ENCODE assay signal across 27 cellular contexts in the genomic region with DNA sequence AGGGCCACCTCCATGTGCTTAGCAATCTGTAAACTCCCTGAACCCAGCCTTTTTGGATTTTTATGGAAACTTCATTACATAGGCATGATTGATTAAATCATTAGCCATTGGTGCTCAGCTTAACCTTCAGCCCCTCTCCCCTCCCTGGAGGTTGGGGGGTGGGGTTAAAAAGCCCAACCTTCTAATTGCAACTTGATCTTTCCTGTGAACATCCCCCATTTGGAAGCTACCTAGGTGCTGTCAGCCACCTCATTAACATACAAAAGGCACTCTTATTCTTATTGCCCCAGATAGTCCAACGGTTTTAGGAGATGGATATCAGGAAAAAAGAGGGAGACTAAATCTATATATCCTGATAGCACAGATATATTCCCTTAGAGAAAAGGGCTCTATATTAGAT.
"Had no signal": no experiment of that assay in that cellular context is flagged by ENCODE, and none has a peak within 500 bp of the region (broad histone marks: within the 10 kb centered on the region; RNA-seq: fewer than 3 reads in every experiment).

No MANE protein-coding gene starts in this region.

- H3K27ac ChIP-seq: neural progenitor cell, ovary, parathyroid adenoma, psoas muscle, right lobe of liver, sigmoid colon, stomach, thoracic aorta, thyroid gland, tibial nerve, upper lobe of left lung, vagina had no signal

- H3K36me3 ChIP-seq: neural progenitor cell, ovary, right lobe of liver, sigmoid colon, stomach, thoracic aorta, thyroid gland, tibial nerve, upper lobe of left lung, vagina had no signal

- H3K4me3 ChIP-seq: neural progenitor cell, ovary, psoas muscle, right lobe of liver, sigmoid colon, stomach, thoracic aorta, thyroid gland, tibial nerve, upper lobe of left lung, vagina had no signal

- DNase-seq: occipital lobe; ovary; posterior cingulate gyrus; psoas muscle; right cardiac atrium; right lobe of liver; sigmoid colon; small intestine; stimulated activated CD4-positive, alpha-beta T cell treated with anti-CD3 and anti-CD28 coated beads, Interleukin-15, amount 100 ng/mL, for 24 hours; stimulated activated CD4-positive, alpha-beta T cell treated with anti-CD3 and anti-CD28 coated beads, Interleukin-2, amount 100 ng/mL, for 24 hours; stimulated activated CD4-positive, alpha-beta T cell treated with anti-CD3 and anti-CD28 coated beads, Interleukin-2, amount 100 ng/mL, for 48 hours; stimulated activated CD4-positive, alpha-beta T cell treated with anti-CD3 and anti-CD28 coated beads, Interleukin-4, amount 100 ng/mL, for 24 hours; stimulated activated naive B cell treated with anti-CD40 and anti-IgM and Interleukin-4, amounts not matched to agents 10 μg/mL and 1 μg/mL and 100 μg/mL, for 72 hours; stimulated activated naive CD4-positive, alpha-beta T cell treated with Interleukin-2 at 50 U/mL for 16 hours; stomach; thyroid gland; trophoblast cell; upper lobe of left lung had no signal

- H3K27me3 ChIP-seq: neural progenitor cell, ovary, sigmoid colon, stomach, thyroid gland, tibial nerve, upper lobe of left lung, vagina had no signal

- H3K27me3 Mint-ChIP-seq: progenitor cell of endocrine pancreas had no signal

- H3K9me3 ChIP-seq: ovary, psoas muscle, right lobe of liver, thoracic aorta, thyroid gland, vagina had no signal

- H3K36me3 Mint-ChIP-seq: neural progenitor cell; stimulated activated effector memory CD8-positive, alpha-beta T cell treated with anti-CD3 and anti-CD28 coated beads, Interleukin-12 subunit alpha, Interleukin-12 subunit beta, amount 100 ng/mL, for 72 hours; stimulated activated naive B cell treated with anti-CD40 and anti-IgM and Interleukin-4, amounts not matched to agents 10 μg/mL and 1 μg/mL and 100 μg/mL, for 72 hours had no signal

- H3K9ac ChIP-seq: neural progenitor cell, parathyroid adenoma had no signal

- H3K4me3 Mint-ChIP-seq: nephron; neural progenitor cell; stimulated activated effector memory CD8-positive, alpha-beta T cell treated with anti-CD3 and anti-CD28 coated beads, Interleukin-12 subunit alpha, Interleukin-12 subunit beta, amount 100 ng/mL, for 72 hours; stimulated activated naive B cell treated with anti-CD40 and anti-IgM and Interleukin-4, amounts not matched to agents 10 μg/mL and 1 μg/mL and 100 μg/mL, for 72 hours; stimulated activated naive CD8-positive, alpha-beta T cell treated with anti-CD3 and anti-CD28 coated beads, Interleukin-15, Interleukin-2, amounts not matched to agents 100 ng/mL and 50 ng/mL, for 24 hours had no signal

- H3K27ac Mint-ChIP-seq: nephron; neural progenitor cell; progenitor cell of endocrine pancreas; stimulated activated effector memory CD8-positive, alpha-beta T cell treated with anti-CD3 and anti-CD28 coated beads, Interleukin-12 subunit alpha, Interleukin-12 subunit beta, amount 100 ng/mL, for 72 hours; stimulated activated naive B cell treated with anti-CD40 and anti-IgM and Interleukin-4, amounts not matched to agents 10 μg/mL and 1 μg/mL and 100 μg/mL, for 72 hours; stimulated activated naive CD8-positive, alpha-beta T cell treated with anti-CD3 and anti-CD28 coated beads, Interleukin-15, Interleukin-2, amounts not matched to agents 100 ng/mL and 50 ng/mL, for 24 hours had no signal

- H3K4me1 ChIP-seq: neural progenitor cell, parathyroid adenoma, psoas muscle, right lobe of liver, sigmoid colon, thyroid gland, tibial nerve, upper lobe of left lung, vagina had no signal

- H3K4me1 Mint-ChIP-seq: nephron; neural progenitor cell; stimulated activated effector memory CD8-positive, alpha-beta T cell treated with anti-CD3 and anti-CD28 coated beads, Interleukin-12 subunit alpha, Interleukin-12 subunit beta, amount 100 ng/mL, for 72 hours; stimulated activated naive B cell treated with anti-CD40 and anti-IgM and Interleukin-4, amounts not matched to agents 10 μg/mL and 1 μg/mL and 100 μg/mL, for 72 hours had no signal
